14 cellular contexts compared by ENCODE assay signal in the genomic region with DNA sequence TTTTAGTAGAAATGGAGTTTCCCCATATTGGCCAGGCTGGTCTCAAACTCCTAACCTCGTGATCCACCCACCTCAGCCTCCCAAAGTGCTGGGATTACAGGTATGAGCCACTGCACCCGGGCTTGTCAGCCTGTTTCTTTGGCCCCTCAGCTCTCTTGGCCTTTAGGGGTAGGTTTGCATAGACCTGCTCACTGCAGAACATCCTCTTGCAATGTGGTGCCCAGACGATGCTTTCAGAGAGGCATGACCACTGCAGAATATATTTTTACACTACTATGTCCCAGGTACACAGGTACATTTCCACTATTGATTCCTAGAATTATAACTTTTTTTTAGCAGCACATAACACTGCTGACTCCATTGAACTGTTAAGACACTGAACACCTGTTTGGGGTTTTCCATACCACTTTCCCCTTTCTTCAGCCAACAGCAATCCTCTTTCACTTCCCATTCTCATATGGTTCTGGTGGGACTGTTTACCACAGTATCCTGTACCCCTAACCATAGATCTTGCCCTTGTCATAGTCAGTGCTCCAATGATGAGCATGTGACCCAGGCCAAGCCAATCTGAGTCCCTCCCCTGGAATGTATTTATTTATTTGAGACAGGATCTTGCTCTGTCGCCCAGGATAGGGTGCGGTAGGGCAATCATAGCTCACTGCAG.
DNase-seq lines count a peak whose midpoint lies in the region; ATAC-seq and TF ChIP-seq lines count a peak whose summit lies in the region.
"Had no signal": no experiment of that assay in that cellular context is flagged by ENCODE, and none has a peak within 500 bp of the region (broad histone marks: within the 10 kb centered on the region; RNA-seq: fewer than 3 reads in every experiment).

No MANE protein-coding gene starts in this region.

- no peak overlapping the region for H3K4me3 ChIP-seq in GM12865 (ENCODE audit: low read depth, low read length)
- H3K4me3 ChIP-seq: HAP-1 had no signal

- TF ChIP-seq CTCF in GM12865 (IDR thresholded peaks at IDR 0.05; ENCODE audit: insufficient read depth, low read depth, low read length, missing control alignments): no peak
- TF ChIP-seq CTCF in GM20000 (IDR thresholded peaks at IDR 0.05; ENCODE audit: extremely low read depth, missing control alignments): no peak

- ATAC-seq in HG03066 (IDR thresholded peaks at IDR 0.05; ENCODE audit: low read depth, unreplicated experiment): peak; percentile 65
- ATAC-seq: activated T-helper 17 cell treated with anti-CD3 and anti-CD28 coated beads, Interleukin-2, amount 50 U/mL, for 72 hours; T-cell had no signal

- DNase-seq in GM12865 (ENCODE audit: low read depth) (peak; percentile 91), GM20000 (ENCODE audit: low spot score) (peak; percentile 51), RPMI8226 (peak; percentile 50), hepatic stellate cell (ENCODE audit: low spot score) (no peak), GF-D8 (lab: John Stamatoyannopoulos, UW) (no peak), NCI-H345 (lab: John Stamatoyannopoulos, UW) (no peak), nucleus accumbens (lab: John Stamatoyannopoulos, UW) (no peak)
- DNase-seq: CD8-positive, alpha-beta memory T cell; dermis blood vessel endothelial cell; NCI-H2081 treated with DMSO at 0.1 percent for 48 hours had no signal

Comparison
In these comparisons a context has a peak if more than half of its experiments do, and no peak if none do; other contexts are left out.
1. DNase-seq: peak in GM12865 (single experiment), GM20000 (single experiment) and RPMI8226 (single experiment); none in hepatic stellate cell (single experiment), GF-D8 (single experiment), NCI-H345 (single experiment) and nucleus accumbens (0 of 56).